In the genomic region with DNA sequence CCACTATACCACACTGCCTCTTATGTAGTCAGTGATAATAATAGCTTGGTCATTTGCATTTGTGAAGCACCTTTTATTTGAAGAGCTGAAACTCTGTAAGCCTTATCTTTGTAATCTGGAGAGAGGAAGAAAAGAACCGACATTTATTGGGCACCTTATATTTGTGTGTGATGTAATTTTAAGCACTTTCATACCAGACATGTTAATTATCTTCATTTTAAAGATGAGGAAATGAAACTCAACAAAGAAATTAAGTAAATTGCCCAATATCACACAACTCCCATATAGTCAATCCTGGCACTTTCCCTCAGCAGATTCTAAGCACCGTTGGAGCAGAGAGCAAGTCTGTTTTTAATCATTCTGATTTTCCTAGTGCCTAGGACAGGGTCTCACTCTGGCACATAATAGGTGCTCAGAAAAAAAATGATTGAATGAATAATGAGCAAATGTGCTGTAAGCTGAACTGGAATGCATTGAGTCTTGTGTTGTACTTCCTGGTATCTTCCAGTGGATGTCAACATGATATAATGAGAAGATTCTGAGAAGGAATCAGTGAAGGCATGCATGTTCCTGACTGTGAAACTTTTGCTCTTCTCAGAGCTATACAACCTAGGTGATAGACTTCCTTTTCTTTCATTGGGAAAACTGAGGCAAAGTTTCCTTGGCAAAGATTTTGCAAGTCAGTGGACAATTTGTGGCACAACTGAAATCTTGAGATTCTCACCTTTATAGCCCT, we compare ENCODE assay signal across 16 cellular contexts.
DNase-seq lines count a peak whose midpoint lies in the region; ATAC-seq and TF ChIP-seq lines count a peak whose summit lies in the region.
"Had no signal": no experiment of that assay in that cellular context is flagged by ENCODE, and none has a peak within 500 bp of the region (broad histone marks: within the 10 kb centered on the region; RNA-seq: fewer than 3 reads in every experiment).

No MANE protein-coding gene starts in this region.

- H3K27ac ChIP-seq in SU-DHL-6 (ENCODE audit: low read depth, low read length) = peak overlapping the region; percentile 83
- H3K27ac ChIP-seq in gastrocnemius medialis = peak overlapping the region in 1 of 4 donors; percentile 35
- H3K27ac ChIP-seq in esophagus muscularis mucosa (replicated peaks in 1 of 4) = no peak overlapping the region

- TF ChIP-seq CTCF in GM06990 (IDR thresholded peaks at IDR 0.05; ENCODE audit: insufficient read depth, low read length, poor library complexity, severe bottlenecking) (no peak), SU-DHL-6 (IDR thresholded peaks at IDR 0.05; ENCODE audit: insufficient read depth, low read length, poor library complexity, severe bottlenecking) (no peak), gastrocnemius medialis (IDR thresholded peaks at IDR 0.05 in 4 of 5, conservative IDR thresholded peaks at IDR 0.05 in 1 of 5) (no peak), MCF 10A (IDR thresholded peaks at IDR 0.05; ENCODE audit: unreplicated experiment) (no peak), esophagus muscularis mucosa (IDR thresholded peaks at IDR 0.05) (no peak)

- no peak for TF ChIP-seq POLR2A in gastrocnemius medialis (IDR thresholded peaks at IDR 0.05)
- TF ChIP-seq POLR2A in esophagus muscularis mucosa (IDR thresholded peaks at IDR 0.05; ENCODE audit: low read depth) = no peak

- peak overlapping the region; percentile 35 for H3K9ac ChIP-seq in SU-DHL-6 (ENCODE audit: low read length)

- CTCF ChIA-PET in MCF 10A (lab: Yijun Ruan, JAX) = interaction anchor here (1.4 kb wide), 1 partner anchor 17 kb away, joined by 3 read pairs; no protein-coding TSS in a partner anchor

- TF ChIP-seq EP300 in esophagus muscularis mucosa (IDR thresholded peaks at IDR 0.05) = no peak

- H3K36me3 Mint-ChIP-seq in IgD-negative memory B cell = peaks cover 2% of the 10 kb centered on the region
- no peaks in the 10 kb centered on the region for H3K36me3 Mint-ChIP-seq in MCF 10A (ENCODE audit: insufficient read depth, unreplicated experiment)

- H3K27me3 ChIP-seq in GM06990 (replicated peaks; ENCODE audit: control insufficient read depth, insufficient read depth, low read length) (no peaks in the 10 kb centered on the region), SU-DHL-6 (ENCODE audit: low read length) (no peaks in the 10 kb centered on the region), gastrocnemius medialis (no peaks in the 10 kb centered on the region), esophagus muscularis mucosa (no peaks in the 10 kb centered on the region)

- WGBS in esophagus muscularis mucosa = 66% methylated on average over 2 of the region's 2 CpGs

- no peaks in the 10 kb centered on the region for H3K9me3 ChIP-seq in SU-DHL-6 (ENCODE audit: insufficient read depth, low read length)
- no peaks in the 10 kb centered on the region for H3K9me3 ChIP-seq in gastrocnemius medialis
- no peaks in the 10 kb centered on the region for H3K9me3 ChIP-seq in esophagus muscularis mucosa

- in situ Hi-C loops in gastrocnemius medialis (cut with MboI; ENCODE audit: low sequenced_read_pairs in 4 of 4) = no loop called here

- H3K4me3 ChIP-seq in GM06990 (replicated peaks; ENCODE audit: low read depth, low read length) (no peak overlapping the region), SU-DHL-6 (ENCODE audit: insufficient read depth, low read length, poor library complexity, severe bottlenecking) (no peak overlapping the region), gastrocnemius medialis (no peak overlapping the region), esophagus muscularis mucosa (no peak overlapping the region)
- H3K4me3 ChIP-seq: GM23338 had no signal

- H3K27me3 Mint-ChIP-seq in IgD-negative memory B cell = no peaks in the 10 kb centered on the region
- no peaks in the 10 kb centered on the region for H3K27me3 Mint-ChIP-seq in MCF 10A (ENCODE audit: insufficient read depth, unreplicated experiment)
- H3K27me3 Mint-ChIP-seq: progenitor cell of endocrine pancreas, T-cell had no signal

- no TSS peak for BruUV-seq in MCF 10A (replicated peaks; lab: Mats Ljungman, UMichigan)

- H3K27ac Mint-ChIP-seq in IgD-negative memory B cell (peak overlapping the region; percentile 75 to 92 (median 85)), MCF 10A (ENCODE audit: low read depth, unreplicated experiment) (no peak overlapping the region)
- H3K27ac Mint-ChIP-seq: GM23338, progenitor cell of endocrine pancreas had no signal

- peak overlapping the region; percentile 19 to 80 (median 37) for H3K4me3 Mint-ChIP-seq in IgD-negative memory B cell
- no peak overlapping the region for H3K4me3 Mint-ChIP-seq in MCF 10A (ENCODE audit: unreplicated experiment)
- H3K4me3 Mint-ChIP-seq: GM23338 had no signal

- H3K36me3 ChIP-seq in GM06990 (ENCODE audit: control insufficient read depth, insufficient read depth, low read length) = no peaks in the 10 kb centered on the region
- no peaks in the 10 kb centered on the region for H3K36me3 ChIP-seq in SU-DHL-6 (ENCODE audit: low read length)
- H3K36me3 ChIP-seq in gastrocnemius medialis = no peaks in the 10 kb centered on the region
- H3K36me3 ChIP-seq in esophagus muscularis mucosa = no peaks in the 10 kb centered on the region

- DNase-seq in GM06990 (ENCODE audit: extremely low read depth, insufficient read length) (peak; percentile 56), gastrocnemius medialis (no peak), UCSD-AML1 (lab: John Stamatoyannopoulos, UW; ENCODE audit: unreplicated experiment) (no peak), MCF 10A (ENCODE audit: unreplicated experiment) (no peak), esophagus muscularis mucosa (ENCODE audit: extremely low spot score) (no peak)
- DNase-seq in stimulated activated CD4-positive, alpha-beta T cell treated with anti-CD3 and anti-CD28 coated beads, Interleukin-2, amount 100 ng/mL, for 48 hours = no peak
- DNase-seq: activated CD4-positive, CD25-positive, alpha-beta regulatory T cell treated with anti-CD3 and anti-CD28 coated beads, Interleukin-2, amount 50 U/mL, for 72 hours; DMS79 treated with DMSO at 0.1 percent for 48 hours; glutamatergic neuron; NCI-H2171; OCI-M1; T-cell had no signal

- H3K4me2 ChIP-seq in SU-DHL-6 (ENCODE audit: low read depth, low read length, poor library complexity, severe bottlenecking) = peak overlapping the region; percentile 51
- H3K4me2 ChIP-seq: GM23338 had no signal

- H3K9me3 Mint-ChIP-seq in IgD-negative memory B cell (peaks cover 0 to 6% (median 0%) of the 10 kb centered on the region in 3 donors), MCF 10A (ENCODE audit: unreplicated experiment) (no peaks in the 10 kb centered on the region)
- H3K9me3 Mint-ChIP-seq: GM23338, T-cell had no signal

- H3K4me1 ChIP-seq in gastrocnemius medialis = peaks cover 20 to 33% of the 10 kb centered on the region in 2 donors
- peaks cover 25 to 38% (median 35%) of the 10 kb centered on the region in 4 donors for H3K4me1 ChIP-seq in esophagus muscularis mucosa

- H3K9me2 ChIP-seq in SU-DHL-6 (replicated peaks; ENCODE audit: insufficient read depth, low read length) = no peaks in the 10 kb centered on the region

- H3K79me2 ChIP-seq in SU-DHL-6 (ENCODE audit: insufficient read depth, low read length) = no peaks in the 10 kb centered on the region

- H4K20me1 ChIP-seq in SU-DHL-6 (ENCODE audit: low read depth, low read length) = no peaks in the 10 kb centered on the region

- H3K4me1 Mint-ChIP-seq in IgD-negative memory B cell (peaks cover 41 to 73% (median 63%) of the 10 kb centered on the region in 3 donors), MCF 10A (ENCODE audit: insufficient read depth, unreplicated experiment) (peaks cover 5% of the 10 kb centered on the region)

- peak; percentile 69 to 83 for ATAC-seq in gastrocnemius medialis
- ATAC-seq: GM23338, T-cell had no signal

- intact Hi-C loops in gastrocnemius medialis (cut with DNase I; ENCODE audit: low total_unique reads) = loop anchor here (1.0 kb wide), 1 partner anchor 282 kb away; no protein-coding TSS in a partner anchor
- intact Hi-C loops in MCF 10A (cut with micrococcal nuclease) = no loop called here
- intact Hi-C loops in esophagus muscularis mucosa (cut with DNase I) = loop anchor here (10.0 kb wide), 1 partner anchor 109 kb away; no protein-coding TSS in a partner anchor

- POLR2A ChIA-PET in MCF 10A (lab: Yijun Ruan, JAX) = interaction anchor here (1.0 to 1.8 kb wide), 2 partner anchors 9 to 146 kb away, joined by 4 to 5 read pairs; no protein-coding TSS in a partner anchor

- no peak overlapping the region for H2AFZ ChIP-seq in SU-DHL-6 (ENCODE audit: low read depth, low read length, severe bottlenecking)
- H2AFZ ChIP-seq: GM23338 had no signal

- H3F3A ChIP-seq in SU-DHL-6 (ENCODE audit: insufficient read depth) = peaks cover 49% of the 10 kb centered on the region
